In genomic region chr19:28217064-28217463, GRCh38 we compare ENCODE assay signal across 22 cellular contexts.
DNase-seq lines count a peak whose midpoint lies in the region; ATAC-seq, FAIRE-seq and TF ChIP-seq lines count a peak whose summit lies in the region.
"Had no signal": no experiment of that assay in that cellular context is flagged by ENCODE, and none has a peak within 500 bp of the region (broad histone marks: within the 10 kb centered on the region; RNA-seq: fewer than 3 reads in every experiment).

No MANE protein-coding gene starts in this region.

- H3K4me1 ChIP-seq in NT2/D1 (ENCODE audit: insufficient read depth, insufficient read length) (no peaks in the 10 kb centered on the region), H1 (replicated peaks in 1 of 4; ENCODE audit: control insufficient read depth in 3 of 4, insufficient read depth in 4 of 4, low read length in 3 of 4) (peaks cover 0 to 4% (median 2%) of the 10 kb centered on the region in 4 experiments; a peak in 5 of 7 replicates), trophoblast cell (ENCODE audit: control insufficient read depth in 1 of 2, insufficient read depth in 2 of 2, low read length in 2 of 2) (no peaks in the 10 kb centered on the region)
- H3K4me1 ChIP-seq: prostate gland, upper lobe of left lung had no signal

- H2BK5ac ChIP-seq in H1 (ENCODE audit: low read depth, low read length) (no peak overlapping the region), trophoblast cell (ENCODE audit: low read depth, low read length, poor library complexity) (no peak overlapping the region)

- H4K20me1 ChIP-seq in H1 (replicated peaks in 1 of 2; ENCODE audit: control insufficient read depth in 1 of 2, insufficient read depth in 2 of 2, low read length in 2 of 2) = no peaks in the 10 kb centered on the region

- H3K27ac ChIP-seq in H1 (ENCODE audit: low read depth, low read length) = no peak overlapping the region
- H3K27ac ChIP-seq in trophoblast cell (ENCODE audit: low read depth, low read length) = no peak overlapping the region
- H3K27ac ChIP-seq: prostate gland, upper lobe of left lung had no signal

- H2BK120ac ChIP-seq in H1 (replicated peaks; ENCODE audit: low read depth, low read length) = no peak overlapping the region
- H2BK120ac ChIP-seq in trophoblast cell (ENCODE audit: insufficient read depth, low read length, poor library complexity) = no peak overlapping the region

- DNase-seq in DMS 273 (lab: John Stamatoyannopoulos, UW; ENCODE audit: unreplicated experiment) (peak; percentile 21), DMS 273 treated with DMSO at 0.1 percent for 48 hours (lab: John Stamatoyannopoulos, UW) (no peak), NT2/D1 (ENCODE audit: low read depth, low spot score) (peak; percentile 55), H1 (ENCODE audit: low read depth in 1 of 2, low spot score in 2 of 2) (peak; percentile 31 to 56), trophoblast cell (no peak), RPMI8226 (no peak), glomerular visceral epithelial cell (ENCODE audit: extremely low spot score) (no peak)
- DNase-seq: 8988T; activated T-cell treated with anti-CD3 and anti-CD28 coated beads, Interleukin-2, amount 50 U/mL, for 72 hours; HFFc6; immature natural killer cell; mucosa of descending colon; NCI-H1436; NCI-H2171 treated with DMSO at 0.1 percent for 48 hours; stimulated activated CD4-positive, alpha-beta T cell treated with anti-CD3 and anti-CD28 coated beads, Interleukin-4, amount 100 ng/mL, for 24 hours; stimulated activated naive CD8-positive, alpha-beta T cell treated with anti-CD3 and anti-CD28 coated beads, Interleukin-15, amount 100 ng/mL, for 72 hours; upper lobe of left lung had no signal

- CTCF ChIA-PET in H1 (lab: Charles Lee; ENCODE audit: partially characterized antibody) = interaction anchor here (0.6 to 7.7 kb wide), 40 partner anchors 8 to 251 kb away, joined by 3 to 130 read pairs (median 4); no protein-coding TSS in a partner anchor

- no peak for TF ChIP-seq POLR2A in H1 (IDR thresholded peaks at IDR 0.05; ENCODE audit: control extremely low read depth in 1 of 2, low read depth in 2 of 2, low read length in 2 of 2)

- no peak overlapping the region for H2BK12ac ChIP-seq in H1 (ENCODE audit: low read depth, low read length)
- peak overlapping the region; percentile 6 for H2BK12ac ChIP-seq in trophoblast cell (ENCODE audit: low read length)

- FAIRE-seq in H1 (lab: Jason Lieb, UNC) = peak; percentile 99
- FAIRE-seq: astrocyte, GM18507 had no signal

- H3K4me2 ChIP-seq in H1 (ENCODE audit: insufficient read depth in 1 of 2, low read depth in 2 of 2, low read length in 2 of 2) (0 out of 4 replicates have a peak overlapping the region, but pooled peaks of 1 of the 2 experiments have one; percentile 13), trophoblast cell (ENCODE audit: low read length) (no peak overlapping the region)

- H3K4ac ChIP-seq in H1 (replicated peaks; ENCODE audit: insufficient read length, low read depth, low read length) (no peak overlapping the region), trophoblast cell (ENCODE audit: low read depth, low read length) (no peak overlapping the region)

- H2AFZ ChIP-seq in H1 (ENCODE audit: low read length) (no peak overlapping the region), trophoblast cell (ENCODE audit: insufficient read depth, low read length, poor library complexity) (no peak overlapping the region)

- no peak for TF ChIP-seq EP300 in H1 (IDR thresholded peaks at IDR 0.05; ENCODE audit: borderline replicate concordance in 1 of 2, low read depth in 2 of 2, low read length in 2 of 2)

- no peak overlapping the region for H3K4me3 ChIP-seq in NT2/D1 (ENCODE audit: insufficient read length, low read depth)
- H3K4me3 ChIP-seq in H1 (ENCODE audit: extremely low read depth in 1 of 4, insufficient read depth in 2 of 4, low read depth in 3 of 4, low read length in 4 of 4) = no peak overlapping the region
- no peak overlapping the region for H3K4me3 ChIP-seq in trophoblast cell (ENCODE audit: low read depth, low read length)
- H3K4me3 ChIP-seq: mucosa of descending colon, prostate gland, upper lobe of left lung had no signal

- H3K9me3 ChIP-seq in NT2/D1 (ENCODE audit: insufficient read depth, low read length) = peaks cover 21% of the 10 kb centered on the region
- H3K9me3 ChIP-seq in H1 (ENCODE audit: insufficient read depth in 2 of 2, low read depth in 1 of 2, low read length in 1 of 2) = no peaks in the 10 kb centered on the region
- no peaks in the 10 kb centered on the region for H3K9me3 ChIP-seq in trophoblast cell (ENCODE audit: insufficient read depth, low read depth, low read length)
- H3K9me3 ChIP-seq: mucosa of descending colon, prostate gland, upper lobe of left lung had no signal

- H3K79me2 ChIP-seq in H1 (ENCODE audit: control insufficient read depth in 1 of 2, insufficient read depth in 2 of 2, low read length in 2 of 2) (no peaks in the 10 kb centered on the region), trophoblast cell (ENCODE audit: control insufficient read depth, insufficient read depth, low read length, poor library complexity) (no peaks in the 10 kb centered on the region)

- H3K18ac ChIP-seq in H1 (ENCODE audit: extremely low read depth, low read length) = no peak overlapping the region
- H3K18ac ChIP-seq in trophoblast cell (ENCODE audit: low read length) = no peak overlapping the region

- H4K8ac ChIP-seq in H1 (ENCODE audit: extremely low read depth, insufficient read depth, low read length) = no peak overlapping the region
- no peak overlapping the region for H4K8ac ChIP-seq in trophoblast cell (ENCODE audit: low read depth, low read length)

- peak in 2 of 3 experiments; percentile 59 to 71; a peak in 3 of 4 replicates for TF ChIP-seq CTCF in H1 (IDR thresholded peaks at IDR 0.05; ENCODE audit: control extremely low read depth in 1 of 3, insufficient read depth in 1 of 3, low read depth in 1 of 3, low read length in 3 of 3)

- no peaks in the 10 kb centered on the region; the same call in 1 of the 2 replicates for H3K23me2 ChIP-seq in H1 (ENCODE audit: low read depth, low read length)

- H3K9ac ChIP-seq in NT2/D1 (ENCODE audit: insufficient read length, low read depth) (no peak overlapping the region), H1 (replicated peaks in 1 of 4; ENCODE audit: extremely low read depth in 1 of 4, low read depth in 3 of 4, low read length in 3 of 4) (no peak overlapping the region), trophoblast cell (ENCODE audit: low read length) (no peak overlapping the region)

- H2BK15ac ChIP-seq in H1 (ENCODE audit: low read length) = no peak overlapping the region

- no peak overlapping the region for H2AK5ac ChIP-seq in H1 (ENCODE audit: low read depth, low read length)
- H2AK5ac ChIP-seq in trophoblast cell (ENCODE audit: low read length) = no peak overlapping the region

- H2BK20ac ChIP-seq in H1 (ENCODE audit: low read length) = no peak overlapping the region; the same call in 1 of the 2 replicates

- H3K36me3 ChIP-seq in NT2/D1 (ENCODE audit: insufficient read depth, insufficient read length, low read length) = no peaks in the 10 kb centered on the region
- no peaks in the 10 kb centered on the region for H3K36me3 ChIP-seq in H1 (ENCODE audit: control insufficient read depth in 2 of 4, insufficient read depth in 4 of 4, low read length in 3 of 4)
- H3K36me3 ChIP-seq in trophoblast cell (ENCODE audit: control insufficient read depth in 1 of 2, insufficient read depth in 2 of 2, low read length in 2 of 2) = no peaks in the 10 kb centered on the region
- H3K36me3 ChIP-seq: prostate gland, upper lobe of left lung had no signal

- H3K23ac ChIP-seq in H1 (ENCODE audit: insufficient read length) (no peak overlapping the region), trophoblast cell (ENCODE audit: low read length) (no peak overlapping the region)

- TF ChIP-seq RAD21 in H1 (IDR thresholded peaks at IDR 0.05 in 1 of 2, conservative IDR thresholded peaks at IDR 0.05 in 1 of 2; ENCODE audit: low read depth in 2 of 2, low read length in 2 of 2) = peak; percentile 88 to 93

- POLR2A ChIA-PET in H1 (lab: Charles Lee; ENCODE audit: partially characterized antibody) = no interaction called here

- ATAC-seq in HG03139 (IDR thresholded peaks at IDR 0.05; ENCODE audit: unreplicated experiment) = no peak
- ATAC-seq: activated T-cell treated with anti-CD3 and anti-CD28 coated beads, Interleukin-2, amount 50 U/mL, for 72 hours; mucosa of descending colon; Right ventricle myocardium inferior; stimulated activated naive CD8-positive, alpha-beta T cell treated with anti-CD3 and anti-CD28 coated beads, Interleukin-15, amount 100 ng/mL, for 72 hours had no signal

- no peak overlapping the region for H4K12ac ChIP-seq in trophoblast cell (ENCODE audit: low read depth, low read length)

- 20% methylated on average over 1 of the region's 1 CpG; no CpG with 5 or more reads in 1 of the 2 experiments for WGBS in H1 (ENCODE audit: extremely low coverage in 1 of 2, insufficient coverage in 1 of 2, insufficient read length in 1 of 2, insufficient replicate concordance in 2 of 2, low coverage in 1 of 2, low lambda C conversion rate in 2 of 2, missing lambda C conversion rate in 1 of 2), 2 experiments
- WGBS in trophoblast cell (ENCODE audit: extremely low coverage, insufficient coverage, insufficient read length) = no CpG with 5 or more reads among the region's 1 CpG

- no peak overlapping the region for H4K91ac ChIP-seq in H1 (replicated peaks; ENCODE audit: insufficient read length, low read length)
- peak overlapping the region; percentile 19 for H4K91ac ChIP-seq in trophoblast cell (ENCODE audit: low read depth, low read length)

- H3K14ac ChIP-seq in H1 (ENCODE audit: insufficient read length) (no peak overlapping the region), trophoblast cell (ENCODE audit: low read length) (no peak overlapping the region)

- H3K27me3 ChIP-seq in NT2/D1 (ENCODE audit: insufficient read depth, insufficient read length) (no peaks in the 10 kb centered on the region), H1 (replicated peaks in 1 of 4; ENCODE audit: control insufficient read depth in 3 of 4, extremely low read depth in 1 of 4, insufficient read depth in 3 of 4, low read length in 3 of 4) (no peaks in the 10 kb centered on the region), trophoblast cell (ENCODE audit: insufficient read depth, low read length) (no peaks in the 10 kb centered on the region)
- H3K27me3 ChIP-seq: upper lobe of left lung had no signal

- H3K79me1 ChIP-seq in H1 (ENCODE audit: low read depth, low read length) = no peaks in the 10 kb centered on the region
- H3K79me1 ChIP-seq in trophoblast cell (ENCODE audit: low read length) = peaks cover 3% of the 10 kb centered on the region

- H4K5ac ChIP-seq in H1 (ENCODE audit: insufficient read length, low read depth, low read length) = no peak overlapping the region

- no peak overlapping the region for H3K56ac ChIP-seq in H1 (replicated peaks; ENCODE audit: insufficient read length, low read depth, low read length)

TF ChIP-seq in H1, 55 proteins besides CTCF, POLR2A, EP300 and RAD21 (continues in another document):
- TF ChIP-seq CBX5 (IDR thresholded peaks at IDR 0.05; ENCODE audit: low read depth, low read length) (no peak), YY1 (IDR thresholded peaks at IDR 0.05; ENCODE audit: low read depth, low read length) (no peak)

Comparison
In these comparisons a context has a peak if more than half of its experiments do, and no peak if none do; other contexts are left out.
1. DNase-seq: peak in DMS 273 (single experiment), NT2/D1 (single experiment) and H1 (2 of 2); none in DMS 273 treated with DMSO at 0.1 percent for 48 hours (single experiment), trophoblast cell (0 of 2), RPMI8226 (single experiment) and glomerular visceral epithelial cell (single experiment).